Comparison of ENCODE assay signal across 8 cellular contexts in genomic region chr15:45705510-45706473, GRCh38.
DNase-seq lines count a peak whose midpoint lies in the region; ATAC-seq and TF ChIP-seq lines count a peak whose summit lies in the region.

No MANE protein-coding gene starts in this region.

- no peak overlapping the region for H3K27ac ChIP-seq in coronary artery

- H3K4me3 ChIP-seq in coronary artery, result peak overlapping the region; percentile 71

- TF ChIP-seq CTCF in coronary artery (IDR thresholded peaks at IDR 0.05), result peak; percentile 72

- ATAC-seq in GM19025 (IDR thresholded peaks at IDR 0.05; ENCODE audit: low read depth, unreplicated experiment) (peak; percentile 66), HG03354 (IDR thresholded peaks at IDR 0.05; ENCODE audit: poor library complexity, severe bottlenecking, unreplicated experiment) (peak; percentile 91), left lobe of liver (peak; percentile 90)

- DNase-seq in AML-193 (lab: John Stamatoyannopoulos, UW) (peak; percentile 74 to 80), NCI-H345 (lab: John Stamatoyannopoulos, UW) (peak; percentile 84), coronary artery (ENCODE audit: low spot score) (peak; percentile 78), left lobe of liver (ENCODE audit: low spot score) (peak; percentile 73)
- peak; percentile 40 to 54 for DNase-seq in activated CD4-positive, alpha-beta T cell treated with anti-CD3 and anti-CD28 coated beads for 24 hours (ENCODE audit: low read depth in 2 of 2)
- DNase-seq in stimulated activated CD4-positive, alpha-beta T cell treated with anti-CD3 and anti-CD28 coated beads, Interleukin-1b, Interleukin-23, amount 100 ng/mL, for 48 hours, result peak; percentile 54
